Comparison of ENCODE assay signal across 8 cellular contexts in the genomic region with DNA sequence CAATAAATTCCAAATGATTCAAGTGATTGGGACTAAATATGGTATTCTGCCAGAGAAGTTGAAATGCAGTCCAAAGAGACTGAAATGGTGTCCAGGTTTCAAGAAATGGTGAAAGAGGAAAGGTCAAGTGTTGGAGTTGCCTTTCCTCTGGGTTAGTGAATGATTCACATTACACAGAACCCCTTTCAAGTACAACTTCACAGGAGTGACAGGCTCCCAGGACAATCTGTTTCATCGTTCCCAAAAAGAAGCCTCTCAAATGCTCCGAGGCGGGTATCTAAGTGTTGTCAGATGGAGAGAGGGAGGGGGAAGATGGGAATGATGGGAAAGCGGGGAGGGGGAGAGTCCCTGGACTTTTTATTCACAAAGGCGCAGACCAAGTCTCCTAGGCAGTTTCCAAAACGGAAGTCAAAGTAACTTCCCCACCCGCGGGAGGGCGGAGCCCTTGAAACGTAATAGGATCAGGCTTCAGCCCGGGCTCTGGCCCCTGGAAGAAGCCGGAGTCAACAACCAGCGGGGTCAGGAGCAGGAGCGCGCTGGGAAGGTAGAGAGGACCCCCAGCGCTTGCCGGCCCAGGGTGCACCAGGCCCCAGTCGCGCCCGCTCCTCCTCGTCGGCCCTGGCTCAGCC. TPM values are rescaled to one million over a fixed set of nuclear protein-coding genes. Genes with fewer than 3 reads are reported as not detected.
DNase-seq lines count a peak whose midpoint lies in the region; ATAC-seq, FAIRE-seq and TF ChIP-seq lines count a peak whose summit lies in the region.

No MANE protein-coding gene starts in this region.

- H3K27ac ChIP-seq in small intestine (ENCODE audit: low read depth in 1 of 2, low read length in 1 of 2) = peak overlapping the region; percentile 99

- in situ Hi-C loops in T47D (cut with HindIII; ENCODE audit: low pct_unique_long_range_greater_than_20kb, low sequenced_read_pairs) = no loop called here

- H3K36me3 ChIP-seq in small intestine (ENCODE audit: control insufficient read depth in 2 of 2, insufficient read depth in 2 of 2, low read length in 2 of 2) = peaks cover 0 to 2% of the 10 kb centered on the region in 2 donors

- peaks cover 0 to 6% of the 10 kb centered on the region in 2 donors for H3K4me1 ChIP-seq in small intestine (ENCODE audit: control insufficient read depth in 2 of 2, insufficient read depth in 1 of 2, low read depth in 1 of 2, low read length in 1 of 2)

- DNase-seq in activated CD4-positive, alpha-beta T cell treated with anti-CD3 and anti-CD28 coated beads for 24 hours (ENCODE audit: low read depth in 2 of 2) = peak; percentile 28 to 47
- no peak for DNase-seq in activated CD4-positive, alpha-beta T cell treated with anti-CD3 and anti-CD28 coated beads, Interleukin-2, amount 50 U/mL, for 1 hour
- DNase-seq in NB4 (ENCODE audit: low read depth) = peak; percentile 91
- peak; percentile 59 for DNase-seq in SKM-1 treated with dmso at 0.1 percent for 144 hours (lab: John Stamatoyannopoulos, UW; ENCODE audit: unreplicated experiment)
- peak; percentile 60 to 84 for DNase-seq in T47D (ENCODE audit: low read depth in 1 of 2, low spot score in 1 of 2)
- peak; percentile 88 for DNase-seq in iPS-NIHi11 (ENCODE audit: low spot score)
- DNase-seq in small intestine = peak; percentile 90

- no peaks in the 10 kb centered on the region for H3K9me3 ChIP-seq in small intestine (ENCODE audit: control insufficient read depth, low read depth)

- 0 to 1% (median 0%) methylated on average over 18 to 22 of the region's 22 CpGs for WGBS in small intestine, 3 donors

- peak overlapping the region; percentile 83 for H3K4me3 ChIP-seq in NB4 (ENCODE audit: low read depth, low read length)
- peak overlapping the region; percentile 79 to 95 for H3K4me3 ChIP-seq in small intestine (ENCODE audit: low read depth in 1 of 2, low read length in 2 of 2)

- H3K27me3 ChIP-seq in small intestine (ENCODE audit: control insufficient read depth in 2 of 2, insufficient read depth in 2 of 2, low read length in 2 of 2) = no peaks in the 10 kb centered on the region

- peak; percentile 63 for TF ChIP-seq POLR2A in NB4 (IDR thresholded peaks at IDR 0.05; ENCODE audit: extremely low read depth, insufficient read length)

- TF ChIP-seq CTCF in NB4 (IDR thresholded peaks at IDR 0.05; ENCODE audit: low read depth, low read length) = no peak

- ATAC-seq in HG02610 (IDR thresholded peaks at IDR 0.05; ENCODE audit: unreplicated experiment) = peak; percentile 47

- no peak for FAIRE-seq in small intestine (lab: Jason Lieb, UNC)

RNA-seq across cellular contexts. Expression of gene SLC25A13, which starts 0.7 kb away (rescaled TPM):
- 10 to 100 TPM; 25.9 to 49.0 (median 35.4) TPM for polyA plus RNA-seq in small intestine
